In the genomic region with DNA sequence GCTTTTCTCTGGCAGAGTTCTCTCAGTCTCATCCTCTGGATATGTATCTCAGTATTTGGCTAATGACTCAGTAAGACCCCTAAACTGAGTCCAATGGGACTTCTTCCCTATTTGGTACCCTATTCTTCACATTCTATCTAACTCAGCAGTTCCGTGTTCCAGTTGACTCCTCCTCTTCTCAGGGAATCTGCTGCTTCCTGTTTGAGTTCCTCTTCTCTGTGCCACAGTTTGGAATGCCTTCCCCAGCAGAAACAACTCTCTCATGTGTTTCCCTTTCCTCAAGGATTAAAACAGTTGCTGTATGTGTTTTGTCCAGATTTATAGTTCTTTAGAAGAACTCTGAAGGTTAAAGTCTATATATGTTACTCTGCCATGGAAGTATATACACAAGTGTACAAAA, we compare ENCODE assay signal across 15 cellular contexts.
DNase-seq lines count a peak whose midpoint lies in the region; ATAC-seq, FAIRE-seq and TF ChIP-seq lines count a peak whose summit lies in the region.
"Had no signal": no experiment of that assay in that cellular context is flagged by ENCODE, and none has a peak within 500 bp of the region (broad histone marks: within the 10 kb centered on the region; RNA-seq: fewer than 3 reads in every experiment).

No MANE protein-coding gene starts in this region.

- H3K4me1 ChIP-seq in A549 (no peaks in the 10 kb centered on the region), PC-9 (replicated peaks; ENCODE audit: insufficient read depth) (no peaks in the 10 kb centered on the region), hepatocyte (ENCODE audit: insufficient read depth) (no peaks in the 10 kb centered on the region), Karpas-422 (ENCODE audit: low read length) (no peaks in the 10 kb centered on the region)

- intact Hi-C loops in PC-9 (cut with micrococcal nuclease; ENCODE audit: unreplicated experiment): no loop called here
- intact Hi-C loops in sciatic nerve (cut with DNase I): no loop called here

- H3K36me3 Mint-ChIP-seq in nephron progenitor cell (ENCODE audit: low read depth): no peaks in the 10 kb centered on the region
- H3K36me3 Mint-ChIP-seq in stimulated activated effector memory CD8-positive, alpha-beta T cell treated with anti-CD3 and anti-CD28 coated beads, Interleukin-12 subunit alpha, Interleukin-12 subunit beta, amount 100 ng/mL, for 72 hours: no peaks in the 10 kb centered on the region

- TF ChIP-seq CTCF in A549 (IDR thresholded peaks at IDR 0.05) (no peak), PC-9 (conservative IDR thresholded peaks at IDR 0.05) (no peak), hepatocyte (IDR thresholded peaks at IDR 0.05; ENCODE audit: poor library complexity) (no peak), nephron progenitor cell (IDR thresholded peaks at IDR 0.05) (no peak)

- H3K27ac Mint-ChIP-seq in nephron progenitor cell: peak overlapping the region; percentile 6
- H3K27ac Mint-ChIP-seq in stimulated activated effector memory CD8-positive, alpha-beta T cell treated with anti-CD3 and anti-CD28 coated beads, Interleukin-12 subunit alpha, Interleukin-12 subunit beta, amount 100 ng/mL, for 72 hours: no peak overlapping the region

- peaks cover 25% of the 10 kb centered on the region for H3K9me3 Mint-ChIP-seq in nephron progenitor cell
- H3K9me3 Mint-ChIP-seq in stimulated activated effector memory CD8-positive, alpha-beta T cell treated with anti-CD3 and anti-CD28 coated beads, Interleukin-12 subunit alpha, Interleukin-12 subunit beta, amount 100 ng/mL, for 72 hours: peaks cover 6% of the 10 kb centered on the region

- no TSS peak for BruUV-seq in PC-9 (replicated peaks; lab: Mats Ljungman, UMichigan)

- H4K20me1 ChIP-seq in PC-9 (ENCODE audit: insufficient read depth) (no peaks in the 10 kb centered on the region), hepatocyte (ENCODE audit: insufficient read depth, poor library complexity, severe bottlenecking) (no peaks in the 10 kb centered on the region), Karpas-422 (ENCODE audit: insufficient read depth, low read depth, low read length) (no peaks in the 10 kb centered on the region)

- ATAC-seq in A549 (peak in 1 of 2 experiments; percentile 32; a peak in 1 of 6 replicates), sciatic nerve (no peak)
- ATAC-seq in stimulated activated effector memory CD8-positive, alpha-beta T cell treated with anti-CD3 and anti-CD28 coated beads, Interleukin-12 subunit alpha, Interleukin-12 subunit beta, amount 100 ng/mL, for 72 hours: no peak

- DNase-seq in A549 (ENCODE audit: low read depth in 1 of 2, low spot score in 1 of 2) (no peak), PC-9 (no peak), hepatocyte (ENCODE audit: low spot score) (no peak), nephron progenitor cell (no peak), Karpas-422 (no peak), sciatic nerve (ENCODE audit: low spot score) (no peak), NK-92 (lab: John Stamatoyannopoulos, UW; ENCODE audit: unreplicated experiment) (no peak)
- DNase-seq in stimulated activated effector memory CD8-positive, alpha-beta T cell treated with anti-CD3 and anti-CD28 coated beads, Interleukin-12 subunit alpha, Interleukin-12 subunit beta, amount 100 ng/mL, for 72 hours (ENCODE audit: low spot score in 2 of 2): no peak
- DNase-seq: AML-193, DMS79, GF-D8, NCI-H1048, NCI-H1694, NCI-H446, NCI-H748 treated with DMSO at 0.1 percent for 48 hours had no signal

- TF ChIP-seq POLR2A in A549 (IDR thresholded peaks at IDR 0.05; ENCODE audit: low read length): no peak

- no peak for TF ChIP-seq EP300 in A549 (IDR thresholded peaks at IDR 0.05)

- H3K9me2 ChIP-seq in PC-9 (ENCODE audit: insufficient read depth): peaks cover 4% of the 10 kb centered on the region; the same call in 1 of the 2 replicates
- H3K9me2 ChIP-seq in hepatocyte (replicated peaks; ENCODE audit: insufficient read depth): no peaks in the 10 kb centered on the region
- H3K9me2 ChIP-seq in Karpas-422 (replicated peaks; ENCODE audit: insufficient read depth, low read length): no peaks in the 10 kb centered on the region

- WGBS in A549 (ENCODE audit: missing lambda C conversion rate): 29% methylated on average over 1 of the region's 1 CpG
- 46% methylated on average over 1 of the region's 1 CpG for WGBS in hepatocyte (ENCODE audit: low lambda C conversion rate, missing lambda C conversion rate)

- H3K79me2 ChIP-seq in PC-9 (ENCODE audit: low read depth): no peaks in the 10 kb centered on the region
- no peaks in the 10 kb centered on the region for H3K79me2 ChIP-seq in hepatocyte
- H3K79me2 ChIP-seq in Karpas-422 (ENCODE audit: low read length): no peaks in the 10 kb centered on the region

- no peaks in the 10 kb centered on the region for H3K27me3 ChIP-seq in PC-9 (ENCODE audit: insufficient read depth, low read depth)
- no peaks in the 10 kb centered on the region for H3K27me3 ChIP-seq in hepatocyte
- H3K27me3 ChIP-seq in Karpas-422 (ENCODE audit: low read length): no peaks in the 10 kb centered on the region; the same call in 1 of the 2 replicates

- H3F3A ChIP-seq in PC-9 (ENCODE audit: insufficient read depth, low read depth): no peaks in the 10 kb centered on the region

- peaks cover 37% of the 10 kb centered on the region for H3K4me1 Mint-ChIP-seq in nephron progenitor cell
- H3K4me1 Mint-ChIP-seq in stimulated activated effector memory CD8-positive, alpha-beta T cell treated with anti-CD3 and anti-CD28 coated beads, Interleukin-12 subunit alpha, Interleukin-12 subunit beta, amount 100 ng/mL, for 72 hours: no peaks in the 10 kb centered on the region

- CTCF ChIA-PET in A549 (lab: Yijun Ruan, JAX) (no interaction called here), PC-9 (lab: Charles Lee) (no interaction called here)

- no peak overlapping the region for H3K9ac ChIP-seq in Karpas-422 (ENCODE audit: low read length)

- no peak for TF ChIP-seq RAD21 in A549 (conservative IDR thresholded peaks at IDR 0.05 in 1 of 2, IDR thresholded peaks at IDR 0.05 in 1 of 2)

- no peak overlapping the region for H3K4me3 Mint-ChIP-seq in nephron progenitor cell
- H3K4me3 Mint-ChIP-seq in stimulated activated effector memory CD8-positive, alpha-beta T cell treated with anti-CD3 and anti-CD28 coated beads, Interleukin-12 subunit alpha, Interleukin-12 subunit beta, amount 100 ng/mL, for 72 hours: no peak overlapping the region

- H3K4me2 ChIP-seq in A549: 0 out of 3 replicates have a peak overlapping the region, but pooled peaks have one; percentile 17
- no peak overlapping the region for H3K4me2 ChIP-seq in PC-9
- no peak overlapping the region for H3K4me2 ChIP-seq in hepatocyte
- no peak overlapping the region for H3K4me2 ChIP-seq in Karpas-422 (ENCODE audit: low read depth, low read length, poor library complexity, severe bottlenecking)

- FAIRE-seq in A549 (lab: Jason Lieb, UNC): no peak

- H3K4me3 ChIP-seq in A549: no peak overlapping the region
- H3K4me3 ChIP-seq in PC-9: no peak overlapping the region
- no peak overlapping the region for H3K4me3 ChIP-seq in hepatocyte
- no peak overlapping the region for H3K4me3 ChIP-seq in Karpas-422 (ENCODE audit: low read length)

- peaks cover 5% of the 10 kb centered on the region for H3K27me3 Mint-ChIP-seq in nephron progenitor cell (ENCODE audit: low read depth, poor library complexity)

- H2AFZ ChIP-seq in PC-9 (0 out of 2 replicates have a peak overlapping the region, but pooled peaks have one; percentile 48), hepatocyte (peak overlapping the region; percentile 19), Karpas-422 (ENCODE audit: low read length) (no peak overlapping the region)

- POLR2A ChIA-PET in A549 (lab: Yijun Ruan, JAX) (no interaction called here), PC-9 (lab: Charles Lee; ENCODE audit: unreplicated experiment) (no interaction called here)

- H3K36me3 ChIP-seq in PC-9 (ENCODE audit: low read depth) (no peaks in the 10 kb centered on the region), hepatocyte (replicated peaks; ENCODE audit: insufficient read depth, low read depth) (no peaks in the 10 kb centered on the region), Karpas-422 (ENCODE audit: insufficient read depth, low read length) (no peaks in the 10 kb centered on the region)

- no peaks in the 10 kb centered on the region for H3K9me3 ChIP-seq in A549
- H3K9me3 ChIP-seq in PC-9 (ENCODE audit: insufficient read depth, low read depth): peaks cover 6% of the 10 kb centered on the region; the same call in 1 of the 2 replicates
- no peaks in the 10 kb centered on the region for H3K9me3 ChIP-seq in hepatocyte (ENCODE audit: low read depth)
- H3K9me3 ChIP-seq in Karpas-422 (ENCODE audit: low read length): no peaks in the 10 kb centered on the region

- H3K27ac ChIP-seq in A549: no peak overlapping the region
- H3K27ac ChIP-seq in PC-9: no peak overlapping the region
- no peak overlapping the region for H3K27ac ChIP-seq in hepatocyte
- H3K27ac ChIP-seq in Karpas-422 (ENCODE audit: low read length): no peak overlapping the region

TF ChIP-seq in A549, 52 proteins besides CTCF, POLR2A, EP300 and RAD21 (continues in another document):
- TF ChIP-seq CHD4 (IDR thresholded peaks at IDR 0.05; ENCODE audit: borderline replicate concordance) (no peak), ZNF302 (CRISPR knock-in tag; IDR thresholded peaks at IDR 0.05) (no peak), MAFK (IDR thresholded peaks at IDR 0.05; ENCODE audit: partially characterized antibody) (no peak), JUNB (IDR thresholded peaks at IDR 0.05) (no peak), GATA3 (IDR thresholded peaks at IDR 0.05; ENCODE audit: borderline replicate concordance) (no peak), CBX2 (IDR thresholded peaks at IDR 0.05; ENCODE audit: borderline replicate concordance, low read depth) (no peak), CHD2 (IDR thresholded peaks at IDR 0.05; ENCODE audit: low read length, partially characterized antibody) (no peak), JUN (IDR thresholded peaks at IDR 0.05) (no peak), RCOR1 (IDR thresholded peaks at IDR 0.05; ENCODE audit: low read depth, low read length) (no peak), NFE2L2 (conservative IDR thresholded peaks at IDR 0.05; ENCODE audit: low read length) (no peak), KDM1A (IDR thresholded peaks at IDR 0.05; ENCODE audit: low read depth) (no peak)
- TF ChIP-seq, protein P1, sequence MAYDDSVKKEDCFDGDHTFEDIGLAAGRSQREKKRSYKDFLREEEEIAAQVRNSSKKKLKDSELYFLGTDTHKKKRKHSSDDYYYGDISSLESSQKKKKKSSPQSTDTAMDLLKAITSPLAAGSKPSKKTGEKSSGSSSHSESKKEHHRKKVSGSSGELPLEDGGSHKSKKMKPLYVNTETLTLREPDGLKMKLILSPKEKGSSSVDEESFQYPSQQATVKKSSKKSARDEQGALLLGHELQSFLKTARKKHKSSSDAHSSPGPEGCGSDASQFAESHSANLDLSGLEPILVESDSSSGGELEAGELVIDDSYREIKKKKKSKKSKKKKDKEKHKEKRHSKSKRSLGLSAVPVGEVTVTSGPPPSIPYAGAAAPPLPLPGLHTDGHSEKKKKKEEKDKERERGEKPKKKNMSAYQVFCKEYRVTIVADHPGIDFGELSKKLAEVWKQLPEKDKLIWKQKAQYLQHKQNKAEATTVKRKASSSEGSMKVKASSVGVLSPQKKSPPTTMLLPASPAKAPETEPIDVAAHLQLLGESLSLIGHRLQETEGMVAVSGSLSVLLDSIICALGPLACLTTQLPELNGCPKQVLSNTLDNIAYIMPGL (CRISPR knock-in tag; IDR thresholded peaks at IDR 0.05; ENCODE audit: borderline replicate concordance): no peak
